In genomic region chr14:98163285-98163741, GRCh38 we compare ENCODE assay signal across 29 cellular contexts.
A peak's percentile ranks its signal among the peaks of the same experiment; 100 is the strongest.
DNase-seq lines count a peak whose midpoint lies in the region; ATAC-seq and TF ChIP-seq lines count a peak whose summit lies in the region.
"Had no signal": no experiment of that assay in that cellular context is flagged by ENCODE, and none has a peak within 500 bp of the region (broad histone marks: within the 10 kb centered on the region; RNA-seq: fewer than 3 reads in every experiment).

No MANE protein-coding gene starts in this region.

- H3K9me2 ChIP-seq in GM23338 (ENCODE audit: insufficient read depth) = no peaks in the 10 kb centered on the region

- no peak overlapping the region for H3K4me2 ChIP-seq in GM23338
- H3K4me2 ChIP-seq in neural progenitor cell = peak overlapping the region; percentile 14

- intact Hi-C loops in lower lobe of right lung (cut with DNase I) = no loop called here

- H3K36me3 ChIP-seq in GM23338 (ENCODE audit: insufficient read depth) (no peaks in the 10 kb centered on the region), neural progenitor cell (no peaks in the 10 kb centered on the region), lower lobe of right lung (no peaks in the 10 kb centered on the region)
- H3K36me3 ChIP-seq: BE2C, SJSA1, tibial artery had no signal

- peak overlapping the region; percentile 75 for H3K27ac Mint-ChIP-seq in activated CD8-positive, alpha-beta memory T cell treated with anti-CD3 and anti-CD28 coated beads, Interleukin-2, amount 10 ng/mL, durations not matched to agents 7 days and 5 days
- H3K27ac Mint-ChIP-seq in GM23338 = no peak overlapping the region
- peak overlapping the region; percentile 90 for H3K27ac Mint-ChIP-seq in activated naive CD8-positive, alpha-beta T cell treated with anti-CD3 and anti-CD28 coated beads, Interleukin-2, amount 10 ng/mL, durations not matched to agents 7 days and 5 days
- no peak overlapping the region for H3K27ac Mint-ChIP-seq in neural progenitor cell
- H3K27ac Mint-ChIP-seq: mesothelial cell of epicardium, natural killer cell had no signal

- H3K27me3 ChIP-seq in GM23338 (ENCODE audit: insufficient read depth) (no peaks in the 10 kb centered on the region), neural progenitor cell (no peaks in the 10 kb centered on the region), lower lobe of right lung (ENCODE audit: low read depth) (peaks cover 6% of the 10 kb centered on the region)
- H3K27me3 ChIP-seq: BE2C, SJSA1 had no signal

- CTCF ChIA-PET in activated CD8-positive, alpha-beta memory T cell treated with anti-CD3 and anti-CD28 coated beads, Interleukin-2, amount 10 ng/mL, durations not matched to agents 7 days and 5 days (lab: Charles Lee) = no interaction called here

- POLR2A ChIA-PET in activated naive CD8-positive, alpha-beta T cell treated with anti-CD3 and anti-CD28 coated beads, Interleukin-2, amount 10 ng/mL, durations not matched to agents 7 days and 5 days (lab: Charles Lee) = interaction anchor here (0.7 kb wide), 1 partner anchor 32 kb away, joined by 3 read pairs; no protein-coding TSS in a partner anchor

- peaks cover 35% of the 10 kb centered on the region for H3K4me1 Mint-ChIP-seq in activated CD8-positive, alpha-beta memory T cell treated with anti-CD3 and anti-CD28 coated beads, Interleukin-2, amount 10 ng/mL, durations not matched to agents 7 days and 5 days
- H3K4me1 Mint-ChIP-seq in GM23338 (peaks cover 12% of the 10 kb centered on the region), neural progenitor cell (peaks cover 6% of the 10 kb centered on the region)
- H3K4me1 Mint-ChIP-seq in activated naive CD8-positive, alpha-beta T cell treated with anti-CD3 and anti-CD28 coated beads, Interleukin-2, amount 10 ng/mL, durations not matched to agents 7 days and 5 days = peaks cover 35% of the 10 kb centered on the region

- H3K9me3 ChIP-seq in neural progenitor cell (ENCODE audit: low read depth) = no peaks in the 10 kb centered on the region
- H3K9me3 ChIP-seq in lower lobe of right lung = no peaks in the 10 kb centered on the region
- H3K9me3 ChIP-seq: BE2C, Caco-2, SJSA1, tibial artery had no signal

- H3K27me3 Mint-ChIP-seq in activated CD8-positive, alpha-beta memory T cell treated with anti-CD3 and anti-CD28 coated beads, Interleukin-2, amount 10 ng/mL, durations not matched to agents 7 days and 5 days = no peaks in the 10 kb centered on the region
- H3K27me3 Mint-ChIP-seq in GM23338 (ENCODE audit: insufficient read depth, low read depth, poor library complexity) = no peaks in the 10 kb centered on the region
- H3K27me3 Mint-ChIP-seq in activated naive CD8-positive, alpha-beta T cell treated with anti-CD3 and anti-CD28 coated beads, Interleukin-2, amount 10 ng/mL, durations not matched to agents 7 days and 5 days = no peaks in the 10 kb centered on the region
- H3K27me3 Mint-ChIP-seq in neural progenitor cell (ENCODE audit: insufficient read depth, low read depth) = no peaks in the 10 kb centered on the region

- H3F3A ChIP-seq in GM23338 (replicated peaks; ENCODE audit: low read depth) (no peaks in the 10 kb centered on the region), neural progenitor cell (ENCODE audit: low read depth) (peaks cover 3% of the 10 kb centered on the region)

- H4K20me1 ChIP-seq in GM23338 (replicated peaks; ENCODE audit: insufficient read depth) (no peaks in the 10 kb centered on the region), neural progenitor cell (ENCODE audit: low read depth) (no peaks in the 10 kb centered on the region)

- no peak overlapping the region for H3K4me3 Mint-ChIP-seq in activated CD8-positive, alpha-beta memory T cell treated with anti-CD3 and anti-CD28 coated beads, Interleukin-2, amount 10 ng/mL, durations not matched to agents 7 days and 5 days
- H3K4me3 Mint-ChIP-seq in GM23338 (no peak overlapping the region), neural progenitor cell (no peak overlapping the region)
- peak overlapping the region; percentile 70 for H3K4me3 Mint-ChIP-seq in activated naive CD8-positive, alpha-beta T cell treated with anti-CD3 and anti-CD28 coated beads, Interleukin-2, amount 10 ng/mL, durations not matched to agents 7 days and 5 days
- H3K4me3 Mint-ChIP-seq: mesothelial cell of epicardium, natural killer cell had no signal

- H3K4me3 ChIP-seq in GM23338 (no peak overlapping the region), neural progenitor cell (no peak overlapping the region), lower lobe of right lung (no peak overlapping the region)
- H3K4me3 ChIP-seq: K562, SJSA1, skin epidermis, tibial artery had no signal

- H3K36me3 Mint-ChIP-seq in activated CD8-positive, alpha-beta memory T cell treated with anti-CD3 and anti-CD28 coated beads, Interleukin-2, amount 10 ng/mL, durations not matched to agents 7 days and 5 days = peaks cover 12% of the 10 kb centered on the region
- H3K36me3 Mint-ChIP-seq in GM23338 (ENCODE audit: low read depth) = no peaks in the 10 kb centered on the region
- H3K36me3 Mint-ChIP-seq in activated naive CD8-positive, alpha-beta T cell treated with anti-CD3 and anti-CD28 coated beads, Interleukin-2, amount 10 ng/mL, durations not matched to agents 7 days and 5 days = peaks cover 4% of the 10 kb centered on the region
- no peaks in the 10 kb centered on the region for H3K36me3 Mint-ChIP-seq in neural progenitor cell
- H3K36me3 Mint-ChIP-seq: mesothelial cell of epicardium had no signal

- H2AFZ ChIP-seq in GM23338 (peak overlapping the region; percentile 67; the same call in 1 of the 2 replicates), neural progenitor cell (replicated peaks) (no peak overlapping the region)

- no peaks in the 10 kb centered on the region for H3K9me3 Mint-ChIP-seq in activated CD8-positive, alpha-beta memory T cell treated with anti-CD3 and anti-CD28 coated beads, Interleukin-2, amount 10 ng/mL, durations not matched to agents 7 days and 5 days (ENCODE audit: low read depth)
- H3K9me3 Mint-ChIP-seq in GM23338 (no peaks in the 10 kb centered on the region), neural progenitor cell (peaks cover 2% of the 10 kb centered on the region)
- no peaks in the 10 kb centered on the region for H3K9me3 Mint-ChIP-seq in activated naive CD8-positive, alpha-beta T cell treated with anti-CD3 and anti-CD28 coated beads, Interleukin-2, amount 10 ng/mL, durations not matched to agents 7 days and 5 days
- H3K9me3 Mint-ChIP-seq: mesothelial cell of epicardium, natural killer cell had no signal

- ATAC-seq in activated CD8-positive, alpha-beta memory T cell treated with anti-CD3 and anti-CD28 coated beads, Interleukin-2, amount 10 ng/mL, durations not matched to agents 7 days and 5 days = no peak
- peak; percentile 59 for ATAC-seq in GM23338
- ATAC-seq in activated naive CD8-positive, alpha-beta T cell treated with anti-CD3 and anti-CD28 coated beads, Interleukin-2, amount 10 ng/mL, durations not matched to agents 7 days and 5 days (ENCODE audit: low read depth) = no peak
- no peak for ATAC-seq in lower lobe of right lung
- ATAC-seq in HG03565 (IDR thresholded peaks at IDR 0.05; ENCODE audit: unreplicated experiment) = no peak
- ATAC-seq: activated CD4-positive, CD25-positive, alpha-beta regulatory T cell treated with anti-CD3 and anti-CD28 coated beads, Interleukin-2, amount 50 U/mL, for 24 hours; HCT116; K562; left ventricle myocardium superior; natural killer cell had no signal

- TF ChIP-seq CTCF in GM23338 (conservative IDR thresholded peaks at IDR 0.05; ENCODE audit: low read depth in 2 of 2) (0 out of 4 replicates have a peak, but pooled peaks have one; percentile 1 to 12), neural progenitor cell (IDR thresholded peaks at IDR 0.05) (peak; percentile 14), lower lobe of right lung (IDR thresholded peaks at IDR 0.05) (no peak)

- H3K79me2 ChIP-seq in GM23338 (replicated peaks; ENCODE audit: insufficient read depth) (no peaks in the 10 kb centered on the region), neural progenitor cell (ENCODE audit: low read depth) (no peaks in the 10 kb centered on the region)

- DNase-seq in activated CD8-positive, alpha-beta memory T cell treated with anti-CD3 and anti-CD28 coated beads, Interleukin-2, amount 10 ng/mL, durations not matched to agents 7 days and 5 days = no peak
- DNase-seq in activated CD8-positive, alpha-beta memory T cell treated with anti-CD3 and anti-CD28 coated beads, Interleukin-2, amount 50 U/mL, for 48 hours = no peak
- DNase-seq in GM23338 (ENCODE audit: low spot score) (peak; percentile 46), neural progenitor cell (ENCODE audit: low spot score) (peak; percentile 48), Kasumi-1 (lab: John Stamatoyannopoulos, UW) (no peak), lower lobe of right lung (no peak)
- no peak for DNase-seq in activated naive CD8-positive, alpha-beta T cell treated with anti-CD3 and anti-CD28 coated beads, Interleukin-2, amount 10 ng/mL, durations not matched to agents 7 days and 5 days
- DNase-seq: BE2C, Caco-2, DMS79, glutamatergic neuron, islet precursor cell, left ventricle myocardium superior, MM.1S, natural killer cell, NCI-H1417, NCI-H2081, NCI-H226, NCI-H774, RPMI8226, tibial artery had no signal

- peaks cover 10% of the 10 kb centered on the region; the same call in 1 of the 2 replicates for H3K4me1 ChIP-seq in GM23338 (ENCODE audit: insufficient read depth)
- H3K4me1 ChIP-seq in neural progenitor cell = peaks cover 11% of the 10 kb centered on the region
- no peaks in the 10 kb centered on the region for H3K4me1 ChIP-seq in lower lobe of right lung
- H3K4me1 ChIP-seq: BE2C, Caco-2, SJSA1, tibial artery had no signal

- H3K9ac ChIP-seq in neural progenitor cell = no peak overlapping the region

- H3K27ac ChIP-seq in GM23338 (ENCODE audit: low read depth) (no peak overlapping the region; the same call in 1 of the 2 replicates), neural progenitor cell (no peak overlapping the region), lower lobe of right lung (no peak overlapping the region)
- H3K27ac ChIP-seq: epithelial cell of prostate, SJSA1, skin epidermis, tibial artery had no signal

TF ChIP-seq in GM23338, 12 proteins besides CTCF, POLR2A, EP300 and RAD21 (continues in another document):
- no peak for TF ChIP-seq EZH2 (IDR thresholded peaks at IDR 0.05; ENCODE audit: low read depth, unreplicated experiment)
- TF ChIP-seq ZNF114 (CRISPR knock-in tag; IDR thresholded peaks at IDR 0.05) = no peak
- TF ChIP-seq NANOG (IDR thresholded peaks at IDR 0.05; ENCODE audit: borderline replicate concordance) = no peak

Comparison
In these comparisons a context has a peak if more than half of its experiments do, and no peak if none do; other contexts are left out.
1. DNase-seq: peak in GM23338 (single experiment) and neural progenitor cell (single experiment); none in activated CD8-positive, alpha-beta memory T cell treated with anti-CD3 and anti-CD28 coated beads, Interleukin-2, amount 10 ng/mL, durations not matched to agents 7 days and 5 days (single experiment), activated CD8-positive, alpha-beta memory T cell treated with anti-CD3 and anti-CD28 coated beads, Interleukin-2, amount 50 U/mL, for 48 hours (single experiment), activated naive CD8-positive, alpha-beta T cell treated with anti-CD3 and anti-CD28 coated beads, Interleukin-2, amount 10 ng/mL, durations not matched to agents 7 days and 5 days (single experiment), Kasumi-1 (0 of 2) and lower lobe of right lung (single experiment).
2. H3K27ac Mint-ChIP-seq: peak in activated CD8-positive, alpha-beta memory T cell treated with anti-CD3 and anti-CD28 coated beads, Interleukin-2, amount 10 ng/mL, durations not matched to agents 7 days and 5 days (single experiment) and activated naive CD8-positive, alpha-beta T cell treated with anti-CD3 and anti-CD28 coated beads, Interleukin-2, amount 10 ng/mL, durations not matched to agents 7 days and 5 days (single experiment); none in GM23338 (single experiment) and neural progenitor cell (single experiment).